In the genomic region with DNA sequence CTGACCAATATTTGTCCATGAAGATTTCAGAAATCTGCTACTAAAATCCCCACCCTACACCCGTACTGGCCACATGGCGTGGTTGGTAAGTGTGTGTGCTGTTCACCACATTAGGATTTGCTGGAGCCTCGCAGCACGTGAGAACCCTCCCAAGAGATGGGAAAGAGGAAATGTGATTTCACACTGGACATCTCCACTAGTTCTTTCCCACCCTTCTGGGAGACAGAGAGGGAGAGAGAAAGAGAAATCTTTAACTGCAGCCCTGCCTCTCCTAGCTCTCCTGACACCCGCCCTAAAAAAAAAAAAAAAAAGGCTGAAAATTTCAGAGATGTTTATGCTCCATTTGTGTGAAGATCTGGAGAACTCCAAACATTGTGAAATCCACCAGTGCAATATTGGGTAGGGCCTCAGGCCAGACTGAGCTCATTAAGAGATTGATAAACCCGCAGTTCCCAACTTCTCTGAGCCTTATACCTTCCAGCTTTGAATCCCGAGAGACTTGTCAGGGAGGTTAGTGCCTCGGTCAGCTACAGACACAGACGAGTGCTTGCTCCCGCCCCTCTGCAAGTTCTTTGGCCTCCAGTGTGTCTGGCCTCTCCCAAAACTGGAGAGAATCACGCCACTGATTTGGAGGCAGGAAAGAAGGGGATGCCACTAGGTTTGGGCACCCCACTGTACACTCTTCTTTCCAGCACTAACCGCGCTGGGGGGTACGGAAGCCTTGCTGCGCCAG, we compare ENCODE assay signal across 9 cellular contexts. TPM values are rescaled to one million over a fixed set of nuclear protein-coding genes. Genes with fewer than 3 reads are reported as not detected.
DNase-seq lines count a peak whose midpoint lies in the region; ATAC-seq and TF ChIP-seq lines count a peak whose summit lies in the region.
"Had no signal": no experiment of that assay in that cellular context is flagged by ENCODE, and none has a peak within 500 bp of the region (broad histone marks: within the 10 kb centered on the region; RNA-seq: fewer than 3 reads in every experiment).

No MANE protein-coding gene starts in this region.

- no peaks in the 10 kb centered on the region for H3K9me3 ChIP-seq in CD8-positive, alpha-beta memory T cell (ENCODE audit: low read length)
- H3K9me3 ChIP-seq in Panc1 (ENCODE audit: control insufficient read depth, insufficient read depth, low read depth, low read length) (no peaks in the 10 kb centered on the region), esophagus squamous epithelium (no peaks in the 10 kb centered on the region)

- H3K27me3 ChIP-seq in CD8-positive, alpha-beta memory T cell (ENCODE audit: insufficient read depth, low read length, poor library complexity, severe bottlenecking), result peaks cover 23% of the 10 kb centered on the region
- no peaks in the 10 kb centered on the region for H3K27me3 ChIP-seq in Panc1 (ENCODE audit: control insufficient read depth, insufficient read depth, low read length)
- peaks cover 0 to 63% (median 2%) of the 10 kb centered on the region in 4 donors for H3K27me3 ChIP-seq in esophagus squamous epithelium

- TF ChIP-seq CTCF in Panc1 (IDR thresholded peaks at IDR 0.05), result no peak
- TF ChIP-seq CTCF in esophagus squamous epithelium (IDR thresholded peaks at IDR 0.05), result no peak
- no peak for TF ChIP-seq CTCF in omental fat pad (IDR thresholded peaks at IDR 0.05)

- TF ChIP-seq POLR2A in esophagus squamous epithelium (IDR thresholded peaks at IDR 0.05), result no peak

- peak overlapping the region in 4 of 7 donors; percentile 3 to 87 (median 22) for H3K4me3 Mint-ChIP-seq in CD8-positive, alpha-beta memory T cell

- CTCF ChIA-PET in CD8-positive, alpha-beta memory T cell (lab: Charles Lee), result interaction anchor here (0.7 to 1.8 kb wide), 2 partner anchors 33 to 308 kb away, joined by 3 read pairs; no protein-coding TSS in a partner anchor
- CTCF ChIA-PET in Panc1 (lab: Charles Lee), result interaction anchor here (0.6 to 0.9 kb wide), 5 partner anchors 32 to 226 kb away, joined by 3 to 6 read pairs (median 5); no protein-coding TSS in a partner anchor

- no peak overlapping the region for H3K4me3 ChIP-seq in CD8-positive, alpha-beta memory T cell (ENCODE audit: low read length)
- H3K4me3 ChIP-seq in Panc1 (ENCODE audit: low read depth in 2 of 2, low read length in 2 of 2) (peak overlapping the region; percentile 83 to 96), esophagus squamous epithelium (peak overlapping the region in 3 of 4 donors; percentile 56 to 72 (median 65))

- BruUV-seq in Panc1 (replicated peaks; lab: Mats Ljungman, UMichigan), result no TSS peak

- H3K4me1 Mint-ChIP-seq in CD8-positive, alpha-beta memory T cell, result peaks cover 14 to 31% (median 22%) of the 10 kb centered on the region in 3 donors

- in situ Hi-C loops in Panc1 (cut with HindIII; ENCODE audit: low pct_unique_long_range_greater_than_20kb, low sequenced_read_pairs), result no loop called here

- H3K27ac Mint-ChIP-seq in CD8-positive, alpha-beta memory T cell, result peak overlapping the region in 1 of 8 donors; percentile 43

- peaks cover 42 to 74% of the 10 kb centered on the region in 2 donors for H3K27me3 Mint-ChIP-seq in CD8-positive, alpha-beta memory T cell

- POLR2A ChIA-PET in CD8-positive, alpha-beta memory T cell (lab: Charles Lee), result interaction anchor here (0.5 to 0.7 kb wide), 4 partner anchors 68 to 1111 kb away, joined by 3 read pairs; no protein-coding TSS in a partner anchor
- POLR2A ChIA-PET in Panc1 (lab: Charles Lee), result interaction anchor here (0.6 to 0.7 kb wide), 5 partner anchors 20 to 763 kb away, joined by 3 to 10 read pairs (median 5); no protein-coding TSS in a partner anchor

- H3K36me3 ChIP-seq in CD8-positive, alpha-beta memory T cell (ENCODE audit: insufficient read depth, low read length), result no peaks in the 10 kb centered on the region
- H3K36me3 ChIP-seq in Panc1 (ENCODE audit: control insufficient read depth, insufficient read depth, low read length) (peaks cover 12% of the 10 kb centered on the region), esophagus squamous epithelium (no peaks in the 10 kb centered on the region)

- DNase-seq in CD8-positive, alpha-beta memory T cell, result no peak
- DNase-seq in Panc1 (ENCODE audit: low read depth, low spot score) (no peak), esophagus squamous epithelium (lab: John Stamatoyannopoulos, UW) (no peak), omental fat pad (ENCODE audit: low spot score) (no peak)
- DNase-seq in stimulated activated CD8-positive, alpha-beta memory T cell treated with anti-CD3 and anti-CD28 coated beads, Interleukin-4, amount 100 ng/mL, for 48 hours, result no peak
- no peak for DNase-seq in NK-92 treated with Interleukin-12 subunit alpha and Interleukin-12 subunit beta, amount 100 ng/mL, for 24 hours (lab: John Stamatoyannopoulos, UW)
- DNase-seq: NCI-H2029 had no signal

- 57 to 58% methylated on average over 12 to 15 of the region's 15 CpGs for WGBS in esophagus squamous epithelium, 2 donors

- H3K9me3 Mint-ChIP-seq in CD8-positive, alpha-beta memory T cell, result no peaks in the 10 kb centered on the region

- no peak overlapping the region for H3K27ac ChIP-seq in CD8-positive, alpha-beta memory T cell (ENCODE audit: low read depth, low read length)
- H3K27ac ChIP-seq in Panc1 (ENCODE audit: low read length) (peak overlapping the region; percentile 95), esophagus squamous epithelium (peak overlapping the region; percentile 76 to 89 (median 86))

- ATAC-seq in Panc1 (no peak), omental fat pad (ENCODE audit: low FRiP score) (peak; percentile 22), GM18873 (IDR thresholded peaks at IDR 0.05; ENCODE audit: low FRiP score, unreplicated experiment) (no peak), GM21619 (IDR thresholded peaks at IDR 0.05; ENCODE audit: unreplicated experiment) (no peak)

- intact Hi-C loops in Panc1 (cut with micrococcal nuclease; ENCODE audit: unreplicated experiment), result loop anchor here (5.0 kb wide), 1 partner anchor 156 kb away; no protein-coding TSS in a partner anchor
- intact Hi-C loops in esophagus squamous epithelium (cut with DNase I), result no loop called here

- H3K4me1 ChIP-seq in CD8-positive, alpha-beta memory T cell (ENCODE audit: insufficient read depth, low read length), result peaks cover 25% of the 10 kb centered on the region
- peaks cover 60% of the 10 kb centered on the region for H3K4me1 ChIP-seq in Panc1 (ENCODE audit: control insufficient read depth, insufficient read depth, low read length)
- peaks cover 22 to 92% (median 25%) of the 10 kb centered on the region in 3 donors for H3K4me1 ChIP-seq in esophagus squamous epithelium

- H3K36me3 Mint-ChIP-seq in CD8-positive, alpha-beta memory T cell, result peaks cover 0 to 6% (median 0%) of the 10 kb centered on the region in 3 donors

RNA-seq across cellular contexts. Expression of a gene that starts 1.9 kb away (rescaled TPM):
- total RNA-seq in CD8-positive, alpha-beta memory T cell, result 1 to 10 TPM; 1.1 to 1.4 TPM
- polyA plus RNA-seq in CD8-positive, alpha-beta memory T cell, result not detected
- total RNA-seq in Panc1 (2021; ENCODE audit: unreplicated experiment), result 35.6 TPM
- 50.9 TPM for polyA plus RNA-seq in Panc1 (2012; ENCODE audit: insufficient read length)
- total RNA-seq in esophagus squamous epithelium, result 1 to 10 TPM; 1.9 to 7.1 (median 4.4) TPM
- 10 to 100 TPM; 40.4 to 93.5 (median 47.3) TPM for total RNA-seq in omental fat pad
